In the genomic region with DNA sequence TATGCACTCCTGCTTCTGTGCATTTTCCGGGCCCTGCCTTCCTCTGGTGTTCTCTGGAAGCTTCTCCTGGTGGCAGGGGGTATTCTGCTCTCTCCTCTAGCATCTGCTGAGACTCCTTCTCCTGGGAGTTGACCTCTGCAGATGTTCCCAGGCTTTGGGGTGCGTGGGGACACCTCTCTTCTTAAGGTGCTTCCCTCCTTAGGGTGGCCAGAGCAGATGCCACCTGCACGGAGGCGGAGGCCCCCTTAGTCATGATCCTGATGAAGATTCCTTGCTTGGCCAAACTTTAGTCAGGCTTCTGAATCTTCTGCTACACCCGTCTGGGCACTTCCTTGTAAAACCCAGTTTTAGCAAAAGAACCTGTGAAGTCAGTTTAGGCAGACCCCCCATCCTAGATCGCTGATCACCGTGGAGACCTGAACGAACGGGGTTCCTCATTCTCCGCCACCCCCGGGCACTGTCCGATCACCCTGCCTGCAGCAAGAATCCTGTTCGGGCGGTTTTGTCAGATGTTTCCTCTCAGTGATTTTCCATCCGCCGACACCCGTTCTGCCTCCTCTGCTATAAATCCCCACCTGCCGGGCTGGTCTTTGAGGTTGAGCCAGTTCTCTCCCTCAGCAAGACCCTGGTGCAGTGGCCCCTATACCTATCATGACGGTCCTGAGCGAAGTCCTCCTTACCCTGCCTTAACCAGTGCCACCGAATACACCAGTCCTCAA, we compare ENCODE assay signal across 17 cellular contexts.
DNase-seq lines count a peak whose midpoint lies in the region; ATAC-seq and TF ChIP-seq lines count a peak whose summit lies in the region.
"Had no signal": no experiment of that assay in that cellular context is flagged by ENCODE, and none has a peak within 500 bp of the region (broad histone marks: within the 10 kb centered on the region; RNA-seq: fewer than 3 reads in every experiment).

No MANE protein-coding gene starts in this region.

- 18 to 28% methylated on average over 16 to 21 of the region's 21 CpGs for WGBS in esophagus squamous epithelium, 2 donors
- 19% methylated on average over 21 of the region's 21 CpGs for WGBS in prostate gland

- in situ Hi-C loops in GM13977 (cut with MboI; ENCODE audit: low pct_unique_long_range_greater_than_20kb, low sequenced_read_pairs, unreplicated experiment), result no loop called here

- H2AFZ ChIP-seq in PC-3 (ENCODE audit: low read length), result peak overlapping the region; percentile 60

- no peak for TF ChIP-seq POLR2A in esophagus squamous epithelium (IDR thresholded peaks at IDR 0.05)
- no peak for TF ChIP-seq POLR2A in prostate gland (IDR thresholded peaks at IDR 0.05)

- no peaks in the 10 kb centered on the region for H3K9me2 ChIP-seq in PC-3 (replicated peaks; ENCODE audit: low read length)
- H3K9me2 ChIP-seq: SK-N-SH had no signal

- H3K27ac ChIP-seq in PC-3 (ENCODE audit: low read length) (no peak overlapping the region), esophagus squamous epithelium (peak overlapping the region; percentile 29 to 77 (median 50)), prostate gland (peak overlapping the region; percentile 64 to 92)
- H3K27ac ChIP-seq: 22Rv1, upper lobe of left lung had no signal

- 0 out of 2 replicates have a peak overlapping the region, but pooled peaks have one; percentile 6 for H3K4me3 ChIP-seq in PC-3 (ENCODE audit: low read length)
- no peak overlapping the region for H3K4me3 ChIP-seq in esophagus squamous epithelium
- H3K4me3 ChIP-seq in prostate gland, result no peak overlapping the region
- H3K4me3 ChIP-seq: right atrium auricular region, upper lobe of left lung had no signal

- CTCF ChIA-PET in PC-3 (lab: Charles Lee), result interaction anchor here (1.1 kb wide), 1 partner anchor 99 kb away, joined by 3 read pairs; no protein-coding TSS in a partner anchor

- peak overlapping the region; percentile 53 for H3K4me2 ChIP-seq in PC-3 (ENCODE audit: low read length)
- H3K4me2 ChIP-seq: SK-N-SH had no signal

- no peak overlapping the region for H3K9ac ChIP-seq in PC-3 (ENCODE audit: low read length)
- H3K9ac ChIP-seq: SK-N-SH had no signal

- intact Hi-C loops in PC-3 (cut with micrococcal nuclease), result no loop called here
- intact Hi-C loops in esophagus squamous epithelium (cut with DNase I), result no loop called here
- intact Hi-C loops in prostate gland (cut with DNase I), result no loop called here

- H3F3A ChIP-seq in PC-3 (ENCODE audit: low read length, unreplicated experiment), result no peaks in the 10 kb centered on the region

- H4K20me1 ChIP-seq in PC-3 (ENCODE audit: low read length), result no peaks in the 10 kb centered on the region

- TF ChIP-seq CTCF in PC-3 (conservative IDR thresholded peaks at IDR 0.05; ENCODE audit: low read depth, low read length), result no peak
- TF ChIP-seq CTCF in esophagus squamous epithelium (IDR thresholded peaks at IDR 0.05), result no peak
- TF ChIP-seq CTCF in prostate gland (IDR thresholded peaks at IDR 0.05), result no peak
- no peak for TF ChIP-seq CTCF in GM13977 (IDR thresholded peaks at IDR 0.05; ENCODE audit: extremely low read depth, insufficient read depth, missing control alignments)

- POLR2A ChIA-PET in PC-3 (lab: Charles Lee; ENCODE audit: unreplicated experiment), result no interaction called here

- H3K9me3 ChIP-seq in PC-3 (ENCODE audit: low read length), result no peaks in the 10 kb centered on the region
- H3K9me3 ChIP-seq in esophagus squamous epithelium, result no peaks in the 10 kb centered on the region
- H3K9me3 ChIP-seq in prostate gland, result no peaks in the 10 kb centered on the region
- H3K9me3 ChIP-seq: right atrium auricular region, SK-N-SH, upper lobe of left lung had no signal

- no TSS peak for BruUV-seq in PC-3 (replicated peaks; lab: Mats Ljungman, UMichigan)

- H3K4me1 ChIP-seq in PC-3 (ENCODE audit: insufficient read depth, low read length), result peaks cover 38% of the 10 kb centered on the region
- peaks cover 25 to 57% (median 40%) of the 10 kb centered on the region in 3 donors for H3K4me1 ChIP-seq in esophagus squamous epithelium
- peaks cover 32% of the 10 kb centered on the region for H3K4me1 ChIP-seq in prostate gland (replicated peaks)

- DNase-seq in DMS153 (lab: John Stamatoyannopoulos, UW) (peak; percentile 60), DMS153 treated with DMSO at 0.1 percent for 48 hours (lab: John Stamatoyannopoulos, UW; ENCODE audit: unreplicated experiment) (no peak), PC-3 (peak; percentile 70), esophagus squamous epithelium (lab: John Stamatoyannopoulos, UW) (no peak), prostate gland (ENCODE audit: low spot score) (peak; percentile 93), activated T-cell treated with anti-CD3 and anti-CD28 coated beads for 4 hours (no peak), NOMO-1 treated with dmso at 0.1 percent for 144 hours (lab: John Stamatoyannopoulos, UW; ENCODE audit: unreplicated experiment) (no peak), GM13977 (ENCODE audit: low spot score) (no peak)
- DNase-seq: activated CD8-positive, alpha-beta memory T cell treated with anti-CD3 and anti-CD28 coated beads for 24 hours; CD4-positive, alpha-beta memory T cell; kidney glomerular epithelial cell; SK-N-SH; stimulated activated CD4-positive, alpha-beta T cell treated with anti-CD3 and anti-CD28 coated beads, Interleukin-2, amount 100 ng/mL, for 48 hours had no signal

- peak; percentile 2; the same call in 1 of the 2 replicates for ATAC-seq in PC-3
- ATAC-seq: natural killer cell treated with Interleukin-12 subunit alpha and Interleukin-12 subunit beta and Interleukin-15 and Interleukin-18, amount 100 ng/mL, for 72 hours had no signal

- 0 out of 2 replicates have a peak, but pooled peaks cover 4% of the 10 kb centered on the region for H3K27me3 ChIP-seq in PC-3 (ENCODE audit: low read length)
- no peaks in the 10 kb centered on the region for H3K27me3 ChIP-seq in esophagus squamous epithelium
- H3K27me3 ChIP-seq in prostate gland (replicated peaks; ENCODE audit: insufficient read depth), result no peaks in the 10 kb centered on the region
- H3K27me3 ChIP-seq: right atrium auricular region, upper lobe of left lung had no signal

- no peaks in the 10 kb centered on the region for H3K79me2 ChIP-seq in PC-3 (ENCODE audit: low read length)

- H3K36me3 ChIP-seq in PC-3 (ENCODE audit: low read depth, low read length) (no peaks in the 10 kb centered on the region), esophagus squamous epithelium (no peaks in the 10 kb centered on the region), prostate gland (no peaks in the 10 kb centered on the region)
- H3K36me3 ChIP-seq: right atrium auricular region, upper lobe of left lung had no signal

Comparison
In these comparisons a context has a peak if more than half of its experiments do, and no peak if none do; other contexts are left out.
1. DNase-seq: peak in DMS153 (single experiment), PC-3 (single experiment) and prostate gland (single experiment); none in DMS153 treated with DMSO at 0.1 percent for 48 hours (single experiment), esophagus squamous epithelium (single experiment), activated T-cell treated with anti-CD3 and anti-CD28 coated beads for 4 hours (single experiment), NOMO-1 treated with dmso at 0.1 percent for 144 hours (single experiment) and GM13977 (single experiment).